ENCODE assay signal across 8 cellular contexts in genomic region chrX:119880552-119881437, GRCh38. TPM values are rescaled to one million over a fixed set of nuclear protein-coding genes. Genes with fewer than 3 reads are reported as not detected.
DNase-seq lines count a peak whose midpoint lies in the region; ATAC-seq and TF ChIP-seq lines count a peak whose summit lies in the region.

No MANE protein-coding gene starts in this region.

- H2AFZ ChIP-seq in KMS-11 (ENCODE audit: low read depth) = no peak overlapping the region
- no peak overlapping the region for H2AFZ ChIP-seq in mammary epithelial cell (ENCODE audit: low read depth, low read length)

- peaks cover 27% of the 10 kb centered on the region for H3K4me1 ChIP-seq in KMS-11 (ENCODE audit: low read depth, poor library complexity, severe bottlenecking)
- no peaks in the 10 kb centered on the region for H3K4me1 ChIP-seq in mammary epithelial cell (ENCODE audit: insufficient read depth, low read length)
- peaks cover 0 to 2% (median 0%) of the 10 kb centered on the region in 4 donors for H3K4me1 ChIP-seq in upper lobe of left lung

- TF ChIP-seq CTCF in KMS-11 (conservative IDR thresholded peaks at IDR 0.05; ENCODE audit: low read depth, low read length) = peak; percentile 42; the same call in 1 of the 2 replicates
- TF ChIP-seq CTCF in mammary epithelial cell (conservative IDR thresholded peaks at IDR 0.05 in 1 of 2, IDR thresholded peaks at IDR 0.05 in 1 of 2; ENCODE audit: extremely low read depth in 1 of 2, insufficient read depth in 1 of 2, low read depth in 1 of 2, low read length in 2 of 2) = peak; percentile 59 to 69
- peak; percentile 14 to 49 (median 34) for TF ChIP-seq CTCF in upper lobe of left lung (IDR thresholded peaks at IDR 0.05)

- peak; percentile 92 for ATAC-seq in GM21529 (IDR thresholded peaks at IDR 0.05; ENCODE audit: unreplicated experiment)
- ATAC-seq in left lobe of liver = peak; percentile 95
- peak; percentile 80 to 82 for ATAC-seq in upper lobe of left lung (ENCODE audit: low FRiP score in 2 of 2)

- intact Hi-C loops in mammary epithelial cell (cut with micrococcal nuclease) = loop anchor here (2.0 to 10.0 kb wide), 2 partner anchors 90 to 366 kb away; partner anchors contain the start of gene RPL39

- DNase-seq in NCI-H524 (lab: John Stamatoyannopoulos, UW) = peak; percentile 17 to 69
- no peak for DNase-seq in NCI-H524 treated with DMSO at 0.1 percent for 48 hours (lab: John Stamatoyannopoulos, UW)
- DNase-seq in SKM-1 (lab: John Stamatoyannopoulos, UW; ENCODE audit: unreplicated experiment) = peak; percentile 4
- peak; percentile 29 for DNase-seq in mammary epithelial cell
- DNase-seq in left lobe of liver (ENCODE audit: low spot score) = no peak
- DNase-seq in upper lobe of left lung = no peak

- CTCF ChIA-PET in mammary epithelial cell (lab: Charles Lee; ENCODE audit: low non-redundant PET) = no interaction called here

- H3K9me3 ChIP-seq in mammary epithelial cell (replicated peaks; ENCODE audit: insufficient read depth, low read length) (no peaks in the 10 kb centered on the region), upper lobe of left lung (no peaks in the 10 kb centered on the region)

- 70% methylated on average over 10 of the region's 11 CpGs for WGBS in mammary epithelial cell (ENCODE audit: low coverage, missing lambda C conversion rate)
- WGBS in upper lobe of left lung, 2 donors = 56 to 64% methylated on average over 8 to 11 of the region's 11 CpGs

- H3K4me3 ChIP-seq in KMS-11 (IDR thresholded peaks at IDR 0.05; ENCODE audit: insufficient read depth, low read depth, low read length) (no peak overlapping the region), mammary epithelial cell (replicated peaks in 1 of 3; ENCODE audit: insufficient read depth in 1 of 3, low read depth in 2 of 3, low read length in 3 of 3) (no peak overlapping the region), upper lobe of left lung (no peak overlapping the region)

- H3K27ac ChIP-seq in KMS-11 (peak overlapping the region; percentile 55; the same call in 1 of the 2 replicates), mammary epithelial cell (ENCODE audit: insufficient read depth, low read depth, low read length) (no peak overlapping the region), upper lobe of left lung (no peak overlapping the region)

- H3K4me2 ChIP-seq in KMS-11 (peak overlapping the region; percentile 5; the same call in 1 of the 2 replicates), mammary epithelial cell (ENCODE audit: insufficient read depth, low read depth, low read length) (no peak overlapping the region)

- no peaks in the 10 kb centered on the region for H4K20me1 ChIP-seq in KMS-11 (ENCODE audit: insufficient read depth)
- H4K20me1 ChIP-seq in mammary epithelial cell (ENCODE audit: insufficient read depth, low read length) = no peaks in the 10 kb centered on the region

- no peaks in the 10 kb centered on the region for H3K79me2 ChIP-seq in KMS-11 (ENCODE audit: insufficient read depth, low read depth)
- H3K79me2 ChIP-seq in mammary epithelial cell (ENCODE audit: insufficient read depth, low read length) = peaks cover 3% of the 10 kb centered on the region

- H3K9ac ChIP-seq in KMS-11 (no peak overlapping the region), mammary epithelial cell (ENCODE audit: insufficient read depth, low read length) (no peak overlapping the region)

- H3K27me3 ChIP-seq in KMS-11 (ENCODE audit: insufficient read depth, low read depth) (no peaks in the 10 kb centered on the region), mammary epithelial cell (ENCODE audit: insufficient read depth, low read length) (no peaks in the 10 kb centered on the region), upper lobe of left lung (no peaks in the 10 kb centered on the region)

- in situ Hi-C loops in mammary epithelial cell (cut with MboI; ENCODE audit: low sequenced_read_pairs in 2 of 2) = no loop called here

- TF ChIP-seq POLR2A in upper lobe of left lung (IDR thresholded peaks at IDR 0.05) = no peak

- BruUV-seq in mammary epithelial cell (replicated peaks; lab: Mats Ljungman, UMichigan) = no TSS peak

- dilution Hi-C loops in mammary epithelial cell (cut with HindIII; ENCODE audit: low sequenced_read_pairs) = no loop called here

- H3K36me3 ChIP-seq in KMS-11 (ENCODE audit: insufficient read depth) = no peaks in the 10 kb centered on the region
- H3K36me3 ChIP-seq in mammary epithelial cell (ENCODE audit: insufficient read depth, low read length) = peaks cover 3% of the 10 kb centered on the region
- H3K36me3 ChIP-seq in upper lobe of left lung = peaks cover 0 to 16% (median 5%) of the 10 kb centered on the region in 4 donors

- no peak for TF ChIP-seq EP300 in upper lobe of left lung (IDR thresholded peaks at IDR 0.05)

RNA-seq across cellular contexts. Expression of gene NDUFA1, which starts 9.2 kb away (rescaled TPM):
- total RNA-seq in mammary epithelial cell (10 to 100 TPM; 28.3 to 82.0 TPM), left lobe of liver (62.6 TPM), upper lobe of left lung (10 to 100 TPM; 32.5 to 76.7 (median 47.5) TPM)
- 93.3 TPM for polyA plus RNA-seq in mammary epithelial cell
- 19.6 TPM for polyA minus RNA-seq in mammary epithelial cell

RNA-seq across cellular contexts. Expression of gene RNF113A, which starts 9.3 kb away (rescaled TPM):
- 10 to 100 TPM; 10.5 to 15.2 TPM for total RNA-seq in mammary epithelial cell
- 15.0 TPM for polyA plus RNA-seq in mammary epithelial cell
- polyA minus RNA-seq in mammary epithelial cell = 12.1 TPM
- total RNA-seq in left lobe of liver = 6.7 TPM
- total RNA-seq in upper lobe of left lung = 10 to 100 TPM in 5 of 6 donors, 1 to 10 TPM in 1; 3.1 to 15.2 (median 13.3) TPM

RNA-seq across cellular contexts. Expression of gene AKAP14, which starts 14.9 kb away (rescaled TPM):
- not detected for total RNA-seq in mammary epithelial cell
- polyA plus RNA-seq in mammary epithelial cell = not detected
- polyA minus RNA-seq in mammary epithelial cell = not detected
- total RNA-seq in left lobe of liver = not detected
- 10 to 100 TPM in 2 of 6 donors, 1 to 10 TPM in 2, under 1 TPM in 1, not detected in 1; 0.31 to 13.5 (median 3.0) TPM for total RNA-seq in upper lobe of left lung

RNA-seq across cellular contexts. Expression of gene UPF3B, which starts 28.0 kb away (rescaled TPM):
- total RNA-seq in mammary epithelial cell = 1 to 10 TPM; 1.0 to 10.0 TPM
- 5.6 TPM for polyA plus RNA-seq in mammary epithelial cell
- not detected for polyA minus RNA-seq in mammary epithelial cell
- 2.9 TPM for total RNA-seq in left lobe of liver
- 10 to 100 TPM in 2 of 6 donors, 1 to 10 TPM in 4; 3.5 to 14.7 (median 7.4) TPM for total RNA-seq in upper lobe of left lung

Comparison
In these comparisons a context has a peak if more than half of its experiments do, and no peak if none do; other contexts are left out.
1. DNase-seq: peak in NCI-H524 (2 of 2), SKM-1 (single experiment) and mammary epithelial cell (single experiment); none in NCI-H524 treated with DMSO at 0.1 percent for 48 hours (single experiment), left lobe of liver (single experiment) and upper lobe of left lung (0 of 2).
2. Peak in every context shown above with its lines, with median percentiles within 50 percentile points of each other: ATAC-seq and CTCF ChIP-seq.